1 cellular context compared by ENCODE assay signal in genomic region chr5:61327761-61328753, GRCh38.
TF ChIP-seq lines count a peak whose summit lies in the region.

No MANE protein-coding gene starts in this region.

TF ChIP-seq in WTC11, 78 proteins besides CTCF, POLR2A, EP300 and RAD21 (continued from another document):
- TF ChIP-seq FOXJ3 (CRISPR knock-in tag; IDR thresholded peaks at IDR 0.05; ENCODE audit: borderline replicate concordance) (no peak), ATF2 (CRISPR knock-in tag; IDR thresholded peaks at IDR 0.05; ENCODE audit: borderline replicate concordance, low read depth) (no peak)
